Comparison of ENCODE assay signal across 18 cellular contexts in genomic region chr12:62882696-62883095, GRCh38. TPM values are rescaled to one million over a fixed set of nuclear protein-coding genes. Genes with fewer than 3 reads are reported as not detected.
A peak's percentile ranks its signal among the peaks of the same experiment; 100 is the strongest.
DNase-seq lines count a peak whose midpoint lies in the region; ATAC-seq and TF ChIP-seq lines count a peak whose summit lies in the region.
"Had no signal": no experiment of that assay in that cellular context is flagged by ENCODE, and none has a peak within 500 bp of the region (broad histone marks: within the 10 kb centered on the region; RNA-seq: fewer than 3 reads in every experiment).

No MANE protein-coding gene starts in this region.

- no peaks in the 10 kb centered on the region for H3K27me3 Mint-ChIP-seq in activated naive CD8-positive, alpha-beta T cell treated with anti-CD3 and anti-CD28 coated beads for 36 hours

- H3K4me3 Mint-ChIP-seq in activated naive CD8-positive, alpha-beta T cell treated with anti-CD3 and anti-CD28 coated beads for 36 hours: no peak overlapping the region
- H3K4me3 Mint-ChIP-seq: CD14-positive monocyte, T-helper 17 cell had no signal

- H3K27me3 ChIP-seq in BLaER1 (no peaks in the 10 kb centered on the region), OCI-LY3 (ENCODE audit: low read depth, low read length) (peaks cover 9% of the 10 kb centered on the region), brain microvascular endothelial cell (replicated peaks) (no peaks in the 10 kb centered on the region)
- H3K27me3 ChIP-seq: MG63 had no signal

- DNase-seq in activated naive CD8-positive, alpha-beta T cell treated with anti-CD3 and anti-CD28 coated beads for 36 hours: no peak
- no peak for DNase-seq in brain microvascular endothelial cell
- no peak for DNase-seq in NCI-H345 treated with DMSO at 0.1 percent for 48 hours (lab: John Stamatoyannopoulos, UW; ENCODE audit: unreplicated experiment)
- DNase-seq: COR-L47, GM23248, KG1, MG63, NCI-H1930, NCI-H524, T-helper 17 cell had no signal

- peaks cover 46% of the 10 kb centered on the region for H3K9me3 ChIP-seq in BLaER1
- no peaks in the 10 kb centered on the region for H3K9me3 ChIP-seq in OCI-LY3 (ENCODE audit: insufficient read depth, low read length)
- H3K9me3 ChIP-seq: MG63 had no signal

- H3K9me3 Mint-ChIP-seq in activated naive CD8-positive, alpha-beta T cell treated with anti-CD3 and anti-CD28 coated beads for 36 hours: no peaks in the 10 kb centered on the region

- TF ChIP-seq CTCF in OCI-LY3 (IDR thresholded peaks at IDR 0.05; ENCODE audit: low read depth, low read length) (no peak), brain microvascular endothelial cell (IDR thresholded peaks at IDR 0.05; ENCODE audit: low read depth, low read length, missing control alignments) (no peak)

- H4K20me1 ChIP-seq in BLaER1: no peaks in the 10 kb centered on the region
- H4K20me1 ChIP-seq in OCI-LY3 (ENCODE audit: insufficient read depth, low read length): no peaks in the 10 kb centered on the region; the same call in 1 of the 2 replicates

- H3K4me1 ChIP-seq in BLaER1: peaks cover 54% of the 10 kb centered on the region
- H3K4me1 ChIP-seq in OCI-LY3 (ENCODE audit: low read length): peaks cover 38% of the 10 kb centered on the region

- H3K4me2 ChIP-seq in BLaER1 (peak overlapping the region; percentile 74), OCI-LY3 (ENCODE audit: low read length) (peak overlapping the region; percentile 57)

- H3K4me1 Mint-ChIP-seq in activated naive CD8-positive, alpha-beta T cell treated with anti-CD3 and anti-CD28 coated beads for 36 hours: no peaks in the 10 kb centered on the region

- H2AFZ ChIP-seq in OCI-LY3 (ENCODE audit: low read depth, low read length): no peak overlapping the region
- H2AFZ ChIP-seq: GM23248 had no signal

- H3K27ac ChIP-seq in BLaER1 (peak overlapping the region; percentile 79), OCI-LY3 (ENCODE audit: low read length) (peak overlapping the region; percentile 4; the same call in 1 of the 2 replicates), brain microvascular endothelial cell (no peak overlapping the region)
- H3K27ac ChIP-seq: GM23248 had no signal

- H3K36me3 ChIP-seq in BLaER1 (peaks cover 8% of the 10 kb centered on the region; the same call in 1 of the 2 replicates), OCI-LY3 (replicated peaks; ENCODE audit: low read depth, low read length) (no peaks in the 10 kb centered on the region), brain microvascular endothelial cell (replicated peaks) (no peaks in the 10 kb centered on the region)
- H3K36me3 ChIP-seq: MG63 had no signal

- in situ Hi-C loops in brain microvascular endothelial cell (cut with HindIII; ENCODE audit: low pct_ligation_motif_present, low sequenced_read_pairs): no loop called here

- no peak overlapping the region for H3K4me3 ChIP-seq in BLaER1
- 0 out of 2 replicates have a peak overlapping the region, but pooled peaks have one; percentile 6 for H3K4me3 ChIP-seq in OCI-LY3 (ENCODE audit: low read length)
- H3K4me3 ChIP-seq in brain microvascular endothelial cell (ENCODE audit: low read depth, low read length): no peak overlapping the region
- H3K4me3 ChIP-seq: GM23248, MG63 had no signal

- no peaks in the 10 kb centered on the region for H3K36me3 Mint-ChIP-seq in activated naive CD8-positive, alpha-beta T cell treated with anti-CD3 and anti-CD28 coated beads for 36 hours

- H3K27ac Mint-ChIP-seq in activated naive CD8-positive, alpha-beta T cell treated with anti-CD3 and anti-CD28 coated beads for 36 hours: no peak overlapping the region
- H3K27ac Mint-ChIP-seq: CD14-positive monocyte, T-helper 17 cell had no signal

- ATAC-seq in GM18909 (IDR thresholded peaks at IDR 0.05; ENCODE audit: poor library complexity, unreplicated experiment): peak; percentile 46
- ATAC-seq in HG02870 (IDR thresholded peaks at IDR 0.05; ENCODE audit: unreplicated experiment): peak; percentile 44
- no peak for ATAC-seq in HG03159 (IDR thresholded peaks at IDR 0.05; ENCODE audit: unreplicated experiment)
- ATAC-seq: HCT116, Right ventricle myocardium inferior, T-helper 17 cell had no signal

- no peak overlapping the region; the same call in 1 of the 2 replicates for H3K9ac ChIP-seq in BLaER1
- H3K9ac ChIP-seq in OCI-LY3 (ENCODE audit: low read length): no peak overlapping the region
- H3K9ac ChIP-seq: GM23248 had no signal

- H3K79me2 ChIP-seq in OCI-LY3 (ENCODE audit: low read length): no peaks in the 10 kb centered on the region

RNA-seq across cellular contexts. Expression of gene PPM1H, which starts 52.3 kb away (rescaled TPM):
- total RNA-seq in activated naive CD8-positive, alpha-beta T cell treated with anti-CD3 and anti-CD28 coated beads for 36 hours: under 1 TPM in 1 of 2 experiments, not detected in 1; 0.04 TPM
